In genomic region chr5:168601972-168602371, GRCh38 we compare ENCODE assay signal across 21 cellular contexts.
"Had no signal": no experiment of that assay in that cellular context is flagged by ENCODE, and none has a peak within 500 bp of the region (broad histone marks: within the 10 kb centered on the region; RNA-seq: fewer than 3 reads in every experiment).

No MANE protein-coding gene starts in this region.

- H3K27ac ChIP-seq: RWPE1 had no signal

- ATAC-seq: Panc1, PC-3, T-cell had no signal

- H3K9ac ChIP-seq: SK-N-SH had no signal

- H3K4me2 ChIP-seq: SK-N-SH had no signal

- H3K9me3 ChIP-seq: SK-N-SH had no signal

- DNase-seq: KBM-7; MV-4-11; NCI-H1048; NCI-H1105; NCI-H1436 treated with DMSO at 0.1 percent for 48 hours; NCI-H1694; NCI-H187 treated with DMSO at 0.1 percent for 48 hours; NCI-H2029 treated with DMSO at 0.1 percent for 48 hours; NCI-H2107; NCI-H226; NCI-H446; NCI-H510A; NCI-H524 treated with DMSO at 0.1 percent for 48 hours; NK-92 treated with Interleukin-12 subunit alpha and Interleukin-12 subunit beta, amount 100 ng/mL, for 24 hours; PC-3; SHP77; SK-N-SH; SW 1271; T-cell had no signal
